Comparison of ENCODE assay signal across 8 cellular contexts in the genomic region with DNA sequence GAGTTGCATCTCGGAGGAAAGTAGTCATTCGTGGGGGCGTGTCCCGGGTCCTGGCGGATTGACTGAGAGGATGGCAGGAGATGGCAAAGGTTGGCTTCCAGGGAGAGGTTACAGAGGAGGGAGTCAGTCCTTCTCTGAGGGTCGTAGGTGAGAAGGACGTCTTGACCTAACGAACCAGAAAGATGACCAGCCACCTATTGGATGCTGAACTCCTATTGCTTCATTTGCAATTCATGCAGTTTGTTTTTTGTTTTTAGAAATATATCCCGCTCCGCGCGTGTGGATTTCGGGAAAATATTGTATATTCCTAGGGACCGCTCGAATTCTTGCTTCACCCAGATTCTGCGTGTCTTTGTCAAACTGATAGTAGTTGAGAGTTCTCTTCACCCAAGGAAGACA. TPM values are rescaled to one million over a fixed set of nuclear protein-coding genes. Genes with fewer than 3 reads are reported as not detected.
DNase-seq lines count a peak whose midpoint lies in the region; ATAC-seq and TF ChIP-seq lines count a peak whose summit lies in the region.

No MANE protein-coding gene starts in this region.

- H3K27me3 ChIP-seq in HAP-1 (ENCODE audit: low read depth) = no peaks in the 10 kb centered on the region

- H3K27ac Mint-ChIP-seq in WTC11 (peak overlapping the region; percentile 67; the same call in 1 of the 2 replicates), naive B cell (peak overlapping the region; percentile 26 to 98 (median 88))
- H3K27ac Mint-ChIP-seq in effector memory CD8-positive, alpha-beta T cell = peak overlapping the region; percentile 88 to 94
- H3K27ac Mint-ChIP-seq in stimulated activated naive CD8-positive, alpha-beta T cell treated with anti-CD3 and anti-CD28 coated beads, Interleukin-15, amount 100 ng/mL, for 72 hours = peak overlapping the region; percentile 99

- peaks cover 5% of the 10 kb centered on the region; the same call in 1 of the 2 replicates for H3K4me1 ChIP-seq in HAP-1

- H3K4me3 ChIP-seq in HAP-1 = peak overlapping the region; percentile 89

- ATAC-seq in WTC11 = no peak
- ATAC-seq in effector memory CD8-positive, alpha-beta T cell (replicated peaks) = no peak
- no peak for ATAC-seq in naive B cell (ENCODE audit: low read depth in 2 of 2)
- ATAC-seq in stimulated activated naive CD8-positive, alpha-beta T cell treated with anti-CD3 and anti-CD28 coated beads, Interleukin-15, amount 100 ng/mL, for 72 hours = no peak
- ATAC-seq in HG02840 (IDR thresholded peaks at IDR 0.05; ENCODE audit: low FRiP score, unreplicated experiment) = no peak
- ATAC-seq in HG03045 (IDR thresholded peaks at IDR 0.05; ENCODE audit: unreplicated experiment) = no peak

- peak; percentile 71 for DNase-seq in ACHN
- DNase-seq in HAP-1 (ENCODE audit: low spot score in 2 of 2) = peak; percentile 16 to 69
- no peak for DNase-seq in WTC11 (ENCODE audit: low spot score)
- DNase-seq in effector memory CD8-positive, alpha-beta T cell = peak in 1 of 3 experiments; percentile 18
- no peak for DNase-seq in naive B cell
- no peak for DNase-seq in stimulated activated naive CD8-positive, alpha-beta T cell treated with anti-CD3 and anti-CD28 coated beads, Interleukin-15, amount 100 ng/mL, for 72 hours

- no peaks in the 10 kb centered on the region for H3K9me3 ChIP-seq in HAP-1

- H3K4me3 Mint-ChIP-seq in WTC11 = peak overlapping the region; percentile 93
- H3K4me3 Mint-ChIP-seq in effector memory CD8-positive, alpha-beta T cell = peak overlapping the region; percentile 95
- H3K4me3 Mint-ChIP-seq in naive B cell = peak overlapping the region; percentile 89 to 97 (median 96)
- H3K4me3 Mint-ChIP-seq in stimulated activated naive CD8-positive, alpha-beta T cell treated with anti-CD3 and anti-CD28 coated beads, Interleukin-15, amount 100 ng/mL, for 72 hours = peak overlapping the region; percentile 94 to 97

- in situ Hi-C loops in ACHN (cut with HindIII; ENCODE audit: low pct_ligation_motif_present, low pct_unique_long_range_greater_than_20kb, low sequenced_read_pairs) (no loop called here), HAP-1 (cut with MboI; ENCODE audit: low sequenced_read_pairs) (no loop called here)

- no peaks in the 10 kb centered on the region for H3K36me3 ChIP-seq in HAP-1 (replicated peaks)

- H3K36me3 Mint-ChIP-seq in WTC11 (no peaks in the 10 kb centered on the region), naive B cell (no peaks in the 10 kb centered on the region)
- H3K36me3 Mint-ChIP-seq in effector memory CD8-positive, alpha-beta T cell (ENCODE audit: insufficient read depth) = peaks cover 2% of the 10 kb centered on the region

- H3K27me3 Mint-ChIP-seq in WTC11 (ENCODE audit: low read depth) (peaks cover 40% of the 10 kb centered on the region), naive B cell (no peaks in the 10 kb centered on the region)
- H3K27me3 Mint-ChIP-seq in effector memory CD8-positive, alpha-beta T cell = no peaks in the 10 kb centered on the region
- H3K27me3 Mint-ChIP-seq in stimulated activated naive CD8-positive, alpha-beta T cell treated with anti-CD3 and anti-CD28 coated beads, Interleukin-15, amount 100 ng/mL, for 72 hours = no peaks in the 10 kb centered on the region

- POLR2A ChIA-PET in WTC11 (lab: Charles Lee) = no interaction called here

- H3K9me3 Mint-ChIP-seq in WTC11 (no peaks in the 10 kb centered on the region), naive B cell (no peaks in the 10 kb centered on the region)
- peaks cover 0 to 6% of the 10 kb centered on the region in 2 donors for H3K9me3 Mint-ChIP-seq in effector memory CD8-positive, alpha-beta T cell
- H3K9me3 Mint-ChIP-seq in stimulated activated naive CD8-positive, alpha-beta T cell treated with anti-CD3 and anti-CD28 coated beads, Interleukin-15, amount 100 ng/mL, for 72 hours = peaks cover 0 to 5% of the 10 kb centered on the region in 2 donors

- no peak for TF ChIP-seq CTCF in WTC11 (IDR thresholded peaks at IDR 0.05)

- H3K4me1 Mint-ChIP-seq in WTC11 (peaks cover 26% of the 10 kb centered on the region), naive B cell (peaks cover 24 to 57% (median 44%) of the 10 kb centered on the region in 3 donors)
- H3K4me1 Mint-ChIP-seq in effector memory CD8-positive, alpha-beta T cell (ENCODE audit: low read depth in 2 of 2) = peaks cover 21 to 24% of the 10 kb centered on the region in 2 donors
- H3K4me1 Mint-ChIP-seq in stimulated activated naive CD8-positive, alpha-beta T cell treated with anti-CD3 and anti-CD28 coated beads, Interleukin-15, amount 100 ng/mL, for 72 hours = peaks cover 44% of the 10 kb centered on the region

- CTCF ChIA-PET in WTC11 (lab: Charles Lee) = no interaction called here

TF ChIP-seq in WTC11, 78 proteins besides CTCF, POLR2A, EP300 and RAD21:
- no peak for TF ChIP-seq E2F5 (CRISPR knock-in tag; IDR thresholded peaks at IDR 0.05)

RNA-seq across cellular contexts. Expression of gene DISP1, which starts 0.5 kb away (rescaled TPM):
- total RNA-seq in WTC11 (2021) = 2.8 to 4.8 TPM (median 4.6 TPM) in 3 replicates
- polyA plus RNA-seq in naive B cell (ENCODE audit: low read depth in 6 of 6) = 1 to 10 TPM; 3.4 to 8.4 (median 5.8) TPM

Comparison
In these comparisons a context has a peak if more than half of its experiments do, and no peak if none do; other contexts are left out.
1. DNase-seq: peak in ACHN (single experiment) and HAP-1 (2 of 2); none in WTC11 (single experiment), naive B cell (single experiment) and stimulated activated naive CD8-positive, alpha-beta T cell treated with anti-CD3 and anti-CD28 coated beads, Interleukin-15, amount 100 ng/mL, for 72 hours (0 of 2).
2. Peak in every context shown above with its lines, with median percentiles within 50 percentile points of each other: H3K27ac Mint-ChIP-seq and H3K4me3 Mint-ChIP-seq.